13 cellular contexts compared by ENCODE assay signal in the genomic region with DNA sequence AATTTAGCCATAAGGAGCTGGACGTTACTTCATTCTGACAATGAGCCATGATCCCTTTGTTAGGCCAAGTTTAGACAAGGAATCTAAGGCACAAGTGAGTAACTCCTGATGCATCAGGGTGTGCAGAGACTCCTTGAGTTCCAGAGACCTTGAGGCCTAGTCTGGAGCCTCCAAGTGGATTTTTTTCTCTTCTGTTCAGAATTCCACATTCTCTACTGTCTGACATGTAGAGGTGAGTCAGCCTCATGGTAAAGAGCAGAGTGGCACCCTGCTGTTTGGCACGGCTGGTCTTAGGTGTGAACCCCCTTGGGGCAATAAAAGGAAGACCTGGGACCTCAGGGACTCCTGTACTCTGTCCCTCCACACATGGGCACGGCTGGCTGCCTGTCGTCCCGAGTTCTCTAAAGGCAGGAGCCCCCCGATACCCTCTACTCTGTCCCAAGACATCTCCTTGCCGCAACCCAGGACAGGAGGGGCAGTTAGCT. TPM values are rescaled to one million over a fixed set of nuclear protein-coding genes. Genes with fewer than 3 reads are reported as not detected.
DNase-seq lines count a peak whose midpoint lies in the region; ATAC-seq and TF ChIP-seq lines count a peak whose summit lies in the region.
"Had no signal": no experiment of that assay in that cellular context is flagged by ENCODE, and none has a peak within 500 bp of the region (broad histone marks: within the 10 kb centered on the region; RNA-seq: fewer than 3 reads in every experiment).

No MANE protein-coding gene starts in this region.

- H3K36me3 Mint-ChIP-seq in H9 (ENCODE audit: insufficient read depth in 1 of 3, low read depth in 3 of 3), result no peaks in the 10 kb centered on the region
- H3K36me3 Mint-ChIP-seq in stimulated activated naive B cell treated with anti-CD40 and anti-IgM and Interleukin-4, amounts not matched to agents 10 μg/mL and 1 μg/mL and 100 μg/mL, for 72 hours, result no peaks in the 10 kb centered on the region

- H3K4me3 ChIP-seq in HEK293 (ENCODE audit: low read depth, low read length), result no peak overlapping the region

- no peak overlapping the region for H3K4me3 Mint-ChIP-seq in H9
- no peak overlapping the region for H3K4me3 Mint-ChIP-seq in stimulated activated naive B cell treated with anti-CD40 and anti-IgM and Interleukin-4, amounts not matched to agents 10 μg/mL and 1 μg/mL and 100 μg/mL, for 72 hours
- H3K4me3 Mint-ChIP-seq: activated CD4-positive, alpha-beta memory T cell treated with anti-CD3 and anti-CD28 coated beads, Interleukin-2, amount 10 ng/mL, durations not matched to agents 7 days and 5 days had no signal

- H4K5ac ChIP-seq in H9 (ENCODE audit: insufficient read length, low read depth, low read length), result no peak overlapping the region

- H3T11ph ChIP-seq in H9 (ENCODE audit: low read length), result no peak overlapping the region

- no peak overlapping the region for H2BK20ac ChIP-seq in H9 (ENCODE audit: low read depth, low read length, poor library complexity, severe bottlenecking)

- H3K4me1 ChIP-seq in HEK293 (ENCODE audit: control insufficient read depth, insufficient read depth, low read length), result peaks cover 13% of the 10 kb centered on the region
- no peaks in the 10 kb centered on the region for H3K4me1 ChIP-seq in H9 (ENCODE audit: insufficient read depth, low read length)

- no peak overlapping the region for H3K18ac ChIP-seq in H9 (ENCODE audit: insufficient read length, low read depth, low read length)

- H3K27me3 ChIP-seq in H9 (ENCODE audit: insufficient read depth, low read length), result no peaks in the 10 kb centered on the region

- H3K14ac ChIP-seq in H9 (ENCODE audit: insufficient read depth, low read length), result no peak overlapping the region

- H3K36me3 ChIP-seq in HEK293 (ENCODE audit: control insufficient read depth in 2 of 2, insufficient read depth in 1 of 2, low read length in 2 of 2), result no peaks in the 10 kb centered on the region

- no peak overlapping the region for H4K91ac ChIP-seq in H9 (ENCODE audit: insufficient read length, low read depth, low read length)

- no peaks in the 10 kb centered on the region for H4K20me1 ChIP-seq in H9 (ENCODE audit: control insufficient read depth, insufficient read depth, insufficient read length)

- H2AFZ ChIP-seq in H9 (ENCODE audit: low read length), result no peak overlapping the region

- H3K4ac ChIP-seq in H9 (ENCODE audit: low read depth, low read length), result no peak overlapping the region

- POLR2A ChIA-PET in HEK293 (lab: Yijun Ruan, JAX), result no interaction called here

- no peak overlapping the region for H4K8ac ChIP-seq in H9 (replicated peaks; ENCODE audit: insufficient read length, low read depth, low read length)

- H3K56ac ChIP-seq in H9 (ENCODE audit: insufficient read length, low read depth, low read length), result no peak overlapping the region

- no peaks in the 10 kb centered on the region for H3K9me3 Mint-ChIP-seq in H9
- no peaks in the 10 kb centered on the region for H3K9me3 Mint-ChIP-seq in stimulated activated naive B cell treated with anti-CD40 and anti-IgM and Interleukin-4, amounts not matched to agents 10 μg/mL and 1 μg/mL and 100 μg/mL, for 72 hours
- H3K9me3 Mint-ChIP-seq: activated CD4-positive, alpha-beta memory T cell treated with anti-CD3 and anti-CD28 coated beads, Interleukin-2, amount 10 ng/mL, durations not matched to agents 7 days and 5 days had no signal

- no peak overlapping the region for H2BK120ac ChIP-seq in H9 (ENCODE audit: low read depth, low read length, poor library complexity, severe bottlenecking)

- DNase-seq in amniotic epithelial cell (ENCODE audit: low read depth) (peak; percentile 96), glomerular visceral epithelial cell (ENCODE audit: extremely low spot score) (peak; percentile 82), stromal cell of bone marrow (ENCODE audit: low read depth) (peak; percentile 93), NCI-H526 (lab: John Stamatoyannopoulos, UW) (no peak), H9 (no peak)
- DNase-seq in activated CD8-positive, alpha-beta memory T cell treated with anti-CD3 and anti-CD28 coated beads, Interleukin-2, amount 50 U/mL, for 48 hours, result no peak
- DNase-seq in stimulated activated naive B cell treated with anti-CD40 and anti-IgM and Interleukin-4, amounts not matched to agents 10 μg/mL and 1 μg/mL and 100 μg/mL, for 72 hours, result no peak
- DNase-seq: activated CD4-positive, alpha-beta memory T cell treated with anti-CD3 and anti-CD28 coated beads, Interleukin-2, amount 10 ng/mL, durations not matched to agents 7 days and 5 days; activated naive CD4-positive, alpha-beta T cell treated with anti-CD3 and anti-CD28 coated beads, Interleukin-2, amount 50 U/mL, for 16 hours; effector CD4-positive, alpha-beta T cell; NCI-H526 treated with DMSO at 0.1 percent for 48 hours; stimulated activated CD4-positive, alpha-beta T cell treated with anti-CD3 and anti-CD28 coated beads, Interleukin-4, amount 100 ng/mL, for 1 hour had no signal

- no CpG with 5 or more reads among the region's 7 CpGs for WGBS in H9 (ENCODE audit: extremely low coverage, insufficient read length, low lambda C conversion rate)

- no peak overlapping the region for H3K23ac ChIP-seq in H9 (ENCODE audit: insufficient read length, low read depth, low read length)

- H3K27me3 Mint-ChIP-seq in H9 (ENCODE audit: low read depth), result peaks cover 4% of the 10 kb centered on the region
- peaks cover 0 to 2% of the 10 kb centered on the region in 2 donors for H3K27me3 Mint-ChIP-seq in stimulated activated naive B cell treated with anti-CD40 and anti-IgM and Interleukin-4, amounts not matched to agents 10 μg/mL and 1 μg/mL and 100 μg/mL, for 72 hours

- H3K9me3 ChIP-seq in HEK293 (ENCODE audit: control insufficient read depth, insufficient read depth, low read depth, low read length) (no peaks in the 10 kb centered on the region), H9 (ENCODE audit: control insufficient read depth, low read depth, low read length) (no peaks in the 10 kb centered on the region)

- H2BK15ac ChIP-seq in H9 (ENCODE audit: low read depth, low read length), result no peak overlapping the region

- no peak overlapping the region for H2BK5ac ChIP-seq in H9 (ENCODE audit: insufficient read length, low read length)

- H3K9ac ChIP-seq in H9 (ENCODE audit: extremely low read depth, insufficient read length, low read length), result no peak overlapping the region

- H3K27ac ChIP-seq in HEK293 (ENCODE audit: extremely low read depth, low read depth, low read length) (no peak overlapping the region; the same call in 1 of the 2 replicates), H9 (ENCODE audit: insufficient read length, low read depth, low read length) (no peak overlapping the region)

- H3K4me1 Mint-ChIP-seq in H9, result peaks cover 0 to 2% of the 10 kb centered on the region in 2 experiments; a peak in 2 of 4 replicates
- H3K4me1 Mint-ChIP-seq in stimulated activated naive B cell treated with anti-CD40 and anti-IgM and Interleukin-4, amounts not matched to agents 10 μg/mL and 1 μg/mL and 100 μg/mL, for 72 hours, result no peaks in the 10 kb centered on the region
- H3K4me1 Mint-ChIP-seq: activated CD4-positive, alpha-beta memory T cell treated with anti-CD3 and anti-CD28 coated beads, Interleukin-2, amount 10 ng/mL, durations not matched to agents 7 days and 5 days had no signal

- no peaks in the 10 kb centered on the region for H3K79me1 ChIP-seq in H9 (ENCODE audit: insufficient read depth, low read depth, low read length, poor library complexity, severe bottlenecking)

- no peaks in the 10 kb centered on the region for H3K79me2 ChIP-seq in H9 (ENCODE audit: insufficient read depth, low read length)

- H3K23me2 ChIP-seq in H9 (ENCODE audit: insufficient read length, low read depth, low read length, poor library complexity, severe bottlenecking), result no peaks in the 10 kb centered on the region

- no peak overlapping the region for H3K4me2 ChIP-seq in H9 (ENCODE audit: insufficient read depth, insufficient read length, low read length)

- no peak overlapping the region for H2AK5ac ChIP-seq in H9 (ENCODE audit: insufficient read length, low read length)

- CTCF ChIA-PET in HEK293 (lab: Yijun Ruan, JAX), result interaction anchor here (0.7 to 0.9 kb wide), 2 partner anchors 10 to 51 kb away, joined by 3 to 5 read pairs; no protein-coding TSS in a partner anchor

- no peak overlapping the region for H3K27ac Mint-ChIP-seq in H9
- H3K27ac Mint-ChIP-seq in stimulated activated naive B cell treated with anti-CD40 and anti-IgM and Interleukin-4, amounts not matched to agents 10 μg/mL and 1 μg/mL and 100 μg/mL, for 72 hours, result no peak overlapping the region
- H3K27ac Mint-ChIP-seq: activated CD4-positive, alpha-beta memory T cell treated with anti-CD3 and anti-CD28 coated beads, Interleukin-2, amount 10 ng/mL, durations not matched to agents 7 days and 5 days had no signal

- no peak for TF ChIP-seq CTCF in HEK293 (tag by site-specific recombination; IDR thresholded peaks at IDR 0.05)
- TF ChIP-seq CTCF in H9 (conservative IDR thresholded peaks at IDR 0.05), result no peak

- no peak overlapping the region for H2BK12ac ChIP-seq in H9 (ENCODE audit: insufficient read length, low read depth, low read length)

- no peak for ATAC-seq in stimulated activated naive B cell treated with anti-CD40 and anti-IgM and Interleukin-4, amounts not matched to agents 10 μg/mL and 1 μg/mL and 100 μg/mL, for 72 hours (replicated peaks)

TF ChIP-seq in HEK293, 187 proteins besides CTCF, POLR2A, EP300 and RAD21 (continues in another document):
- TF ChIP-seq ZNF311 (tag by site-specific recombination; IDR thresholded peaks at IDR 0.05; ENCODE audit: borderline replicate concordance), result no peak
- TF ChIP-seq TCF7L2 (IDR thresholded peaks at IDR 0.05; ENCODE audit: borderline replicate concordance, low read depth, low read length), result no peak
- no peak for TF ChIP-seq YY2 (tag by site-specific recombination; IDR thresholded peaks at IDR 0.05)
- TF ChIP-seq GLIS2 (tag by site-specific recombination; IDR thresholded peaks at IDR 0.05), result 0 out of 2 replicates have a peak, but pooled peaks have one; percentile 12
- no peak for TF ChIP-seq TRIM28 (IDR thresholded peaks at IDR 0.05; ENCODE audit: borderline replicate concordance, low read length)
- no peak for TF ChIP-seq ZNF354C (tag by site-specific recombination; IDR thresholded peaks at IDR 0.05; ENCODE audit: borderline replicate concordance, low read depth)
- no peak for TF ChIP-seq KLF1 (tag by site-specific recombination; IDR thresholded peaks at IDR 0.05)
- peak; percentile 62 for TF ChIP-seq ZNF18 (tag by site-specific recombination; IDR thresholded peaks at IDR 0.05)

RNA-seq across cellular contexts. Expression of gene TGFBI, which starts 22.0 kb away (rescaled TPM):
- total RNA-seq in H9 (2021), result 3.2 and 4.7 TPM in 2 replicates
- total RNA-seq: activated CD4-positive, alpha-beta memory T cell treated with anti-CD3 and anti-CD28 coated beads, Interleukin-2, amount 10 ng/mL, durations not matched to agents 7 days and 5 days had no signal

RNA-seq across cellular contexts. Expression of gene LECT2, which starts 52.0 kb away (rescaled TPM):
- not detected in 2 replicates for total RNA-seq in H9 (2021)
- total RNA-seq: activated CD4-positive, alpha-beta memory T cell treated with anti-CD3 and anti-CD28 coated beads, Interleukin-2, amount 10 ng/mL, durations not matched to agents 7 days and 5 days had no signal

Comparison
In these comparisons a context has a peak if more than half of its experiments do, and no peak if none do; other contexts are left out.
1. DNase-seq: peak in amniotic epithelial cell (single experiment), glomerular visceral epithelial cell (single experiment) and stromal cell of bone marrow (single experiment); none in activated CD8-positive, alpha-beta memory T cell treated with anti-CD3 and anti-CD28 coated beads, Interleukin-2, amount 50 U/mL, for 48 hours (single experiment), NCI-H526 (0 of 2), H9 (single experiment) and stimulated activated naive B cell treated with anti-CD40 and anti-IgM and Interleukin-4, amounts not matched to agents 10 μg/mL and 1 μg/mL and 100 μg/mL, for 72 hours (single experiment).